Comparison of ENCODE assay signal across 22 cellular contexts in genomic region chrX:136198678-136199243, GRCh38. TPM values are rescaled to one million over a fixed set of nuclear protein-coding genes. Genes with fewer than 3 reads are reported as not detected.
DNase-seq lines count a peak whose midpoint lies in the region; ATAC-seq and TF ChIP-seq lines count a peak whose summit lies in the region.
"Had no signal": no experiment of that assay in that cellular context is flagged by ENCODE, and none has a peak within 500 bp of the region (broad histone marks: within the 10 kb centered on the region; RNA-seq: fewer than 3 reads in every experiment).

No MANE protein-coding gene starts in this region.

- H3K4me1 ChIP-seq in heart left ventricle, result peaks cover 0 to 72% (median 22%) of the 10 kb centered on the region in 12 donors
- peaks cover 36 to 64% (median 53%) of the 10 kb centered on the region in 4 donors for H3K4me1 ChIP-seq in esophagus muscularis mucosa
- peaks cover 32% of the 10 kb centered on the region for H3K4me1 ChIP-seq in osteoblast (ENCODE audit: insufficient read depth, low read length)
- H3K4me1 ChIP-seq in transverse colon, result peaks cover 6 to 40% (median 7%) of the 10 kb centered on the region in 4 donors
- H3K4me1 ChIP-seq in breast epithelium, result no peaks in the 10 kb centered on the region
- H3K4me1 ChIP-seq: body of pancreas, colonic mucosa had no signal

- TF ChIP-seq EP300 in esophagus muscularis mucosa (IDR thresholded peaks at IDR 0.05) (no peak), transverse colon (IDR thresholded peaks at IDR 0.05; ENCODE audit: low read depth) (no peak)

- H4K20me1 ChIP-seq in osteoblast (ENCODE audit: insufficient read depth, low read length), result no peaks in the 10 kb centered on the region

- DNase-seq in heart left ventricle (no peak), Right ventricle myocardium superior (no peak), esophagus muscularis mucosa (ENCODE audit: extremely low spot score) (no peak), osteoblast (ENCODE audit: insufficient read length, low spot score, missing footprints) (no peak), transverse colon (no peak), NCI-H187 (lab: John Stamatoyannopoulos, UW) (no peak), MV-4-11 (lab: John Stamatoyannopoulos, UW) (no peak), breast epithelium (ENCODE audit: low spot score in 2 of 2) (no peak)
- DNase-seq: 8988T; activated CD8-positive, alpha-beta memory T cell treated with anti-CD3 and anti-CD28 coated beads, Interleukin-2, amount 50 U/mL, for 4 hours; activated naive CD8-positive, alpha-beta T cell treated with anti-CD3 and anti-CD28 coated beads, Interleukin-2, amount 10 ng/mL, durations not matched to agents 7 days and 5 days; body of pancreas; colonic mucosa; kidney; natural killer cell; NCI-H2029; NCI-H345; Peyer's patch; SK-N-SH; stimulated activated CD4-positive, alpha-beta T cell treated with anti-CD3 and anti-CD28 coated beads, Interleukin-4, amount 100 ng/mL, for 4 hours; stimulated activated naive CD8-positive, alpha-beta T cell treated with anti-CD3 and anti-CD28 coated beads, Interleukin-15, amount 100 ng/mL, for 72 hours had no signal

- H3K27me3 ChIP-seq in heart left ventricle, result peaks cover 0 to 16% (median 0%) of the 10 kb centered on the region in 9 donors
- no peaks in the 10 kb centered on the region for H3K27me3 ChIP-seq in esophagus muscularis mucosa
- no peaks in the 10 kb centered on the region for H3K27me3 ChIP-seq in osteoblast (ENCODE audit: insufficient read depth, low read length)
- H3K27me3 ChIP-seq in transverse colon, result no peaks in the 10 kb centered on the region
- peaks cover 0 to 34% of the 10 kb centered on the region in 2 donors for H3K27me3 ChIP-seq in breast epithelium
- H3K27me3 ChIP-seq: body of pancreas, colonic mucosa, Peyer's patch had no signal

- in situ Hi-C loops in transverse colon (cut with MboI; ENCODE audit: low pct_ligation_motif_present in 1 of 4, low pct_unique_long_range_greater_than_20kb in 1 of 4, low sequenced_read_pairs in 3 of 4), result no loop called here

- H2AFZ ChIP-seq in osteoblast (ENCODE audit: low read length), result no peak overlapping the region

- H3K9me3 ChIP-seq in heart left ventricle (no peaks in the 10 kb centered on the region), esophagus muscularis mucosa (no peaks in the 10 kb centered on the region), osteoblast (ENCODE audit: low read depth, low read length) (no peaks in the 10 kb centered on the region), transverse colon (no peaks in the 10 kb centered on the region), breast epithelium (no peaks in the 10 kb centered on the region)
- H3K9me3 ChIP-seq: body of pancreas, colonic mucosa, Peyer's patch, SK-N-SH had no signal

- TF ChIP-seq CTCF in heart left ventricle (IDR thresholded peaks at IDR 0.05) (no peak), esophagus muscularis mucosa (IDR thresholded peaks at IDR 0.05) (no peak), osteoblast (IDR thresholded peaks at IDR 0.05; ENCODE audit: extremely low read depth, low read depth, low read length) (no peak), transverse colon (IDR thresholded peaks at IDR 0.05) (no peak), breast epithelium (IDR thresholded peaks at IDR 0.05) (no peak)

- TF ChIP-seq POLR2A in heart left ventricle (IDR thresholded peaks at IDR 0.05) (no peak), esophagus muscularis mucosa (IDR thresholded peaks at IDR 0.05; ENCODE audit: low read depth) (no peak), transverse colon (IDR thresholded peaks at IDR 0.05) (no peak), breast epithelium (IDR thresholded peaks at IDR 0.05) (no peak)

- peak overlapping the region; percentile 63 for H3K4me2 ChIP-seq in osteoblast (ENCODE audit: insufficient read depth, low read length)
- H3K4me2 ChIP-seq: SK-N-SH, smooth muscle cell had no signal

- WGBS in heart left ventricle, 4 donors, result 62 to 77% (median 65%) methylated on average over 6 of the region's 6 CpGs
- WGBS in esophagus muscularis mucosa, result 62% methylated on average over 6 of the region's 6 CpGs
- WGBS in transverse colon (ENCODE audit: low coverage in 1 of 2), 2 donors, result 71 to 86% methylated on average over 1 to 6 of the region's 6 CpGs

- ATAC-seq in heart left ventricle (no peak), Right ventricle myocardium superior (ENCODE audit: poor library complexity) (no peak)
- ATAC-seq: body of pancreas; natural killer cell; stimulated activated naive CD8-positive, alpha-beta T cell treated with anti-CD3 and anti-CD28 coated beads, Interleukin-15, amount 100 ng/mL, for 72 hours had no signal

- H3K79me2 ChIP-seq in osteoblast (ENCODE audit: insufficient read depth, low read length), result no peaks in the 10 kb centered on the region

- peak overlapping the region; percentile 67 to 93 (median 86) for H3K27ac ChIP-seq in heart left ventricle
- H3K27ac ChIP-seq in esophagus muscularis mucosa (replicated peaks in 1 of 4), result peak overlapping the region; percentile 86 to 99 (median 96)
- peak overlapping the region; percentile 68 for H3K27ac ChIP-seq in osteoblast (ENCODE audit: low read depth, low read length)
- H3K27ac ChIP-seq in transverse colon, result peak overlapping the region; percentile 77 to 82 (median 80)
- no peak overlapping the region for H3K27ac ChIP-seq in breast epithelium
- H3K27ac ChIP-seq: body of pancreas, colonic mucosa had no signal

- no peaks in the 10 kb centered on the region for H3K36me3 ChIP-seq in heart left ventricle
- H3K36me3 ChIP-seq in esophagus muscularis mucosa, result no peaks in the 10 kb centered on the region
- no peaks in the 10 kb centered on the region for H3K36me3 ChIP-seq in osteoblast (ENCODE audit: insufficient read depth, low read length)
- no peaks in the 10 kb centered on the region for H3K36me3 ChIP-seq in transverse colon
- no peaks in the 10 kb centered on the region for H3K36me3 ChIP-seq in breast epithelium
- H3K36me3 ChIP-seq: colonic mucosa, Peyer's patch had no signal

- intact Hi-C loops in heart left ventricle (cut with DNase I), result loop anchor here in 1 of 10 donors (10.0 kb wide), 1 partner anchor 674 kb away; the partner anchor contains the start of gene INTS6L
- intact Hi-C loops in Right ventricle myocardium superior (cut with DNase I), result no loop called here
- intact Hi-C loops in esophagus muscularis mucosa (cut with DNase I), result no loop called here
- intact Hi-C loops in transverse colon (cut with DNase I; ENCODE audit: low total_unique reads), result no loop called here
- intact Hi-C loops in breast epithelium (cut with DNase I; ENCODE audit: low total_unique reads), result no loop called here

- H3K4me3 ChIP-seq in heart left ventricle (peak overlapping the region in 11 of 12 donors; percentile 5 to 56 (median 47)), esophagus muscularis mucosa (peak overlapping the region; percentile 44 to 55 (median 52)), osteoblast (ENCODE audit: insufficient read depth, low read length) (peak overlapping the region; percentile 56), transverse colon (peak overlapping the region in 1 of 4 donors; percentile 11), breast epithelium (no peak overlapping the region)
- H3K4me3 ChIP-seq: body of pancreas, colonic mucosa, Peyer's patch, smooth muscle cell had no signal

RNA-seq across cellular contexts. Expression of gene FHL1, which starts 51.4 kb away (rescaled TPM):
- total RNA-seq in heart left ventricle (1,000 to 10,000 TPM; 1,446 to 4,800 (median 2,127) TPM), Right ventricle myocardium superior (808 TPM), esophagus muscularis mucosa (1,000 to 10,000 TPM; 2,189 to 3,092 (median 2,823) TPM), osteoblast (51.8 and 68.7 TPM in 2 replicates), transverse colon (100 to 1,000 TPM; 139 to 617 (median 162) TPM), breast epithelium (1,000 to 10,000 TPM in 1 of 3 donors, 100 to 1,000 TPM in 2; 299 to 1,250 (median 654) TPM)
- polyA plus RNA-seq in heart left ventricle, result 1,000 to 10,000 TPM; 1,119 to 4,064 TPM

RNA-seq across cellular contexts. Expression of gene MAP7D3, which starts 52.4 kb away (rescaled TPM):
- total RNA-seq in heart left ventricle, result 10 to 100 TPM in 8 of 9 donors, 1 to 10 TPM in 1; 8.2 to 18.4 (median 13.2) TPM
- 10 to 100 TPM; 10.3 to 12.4 TPM for polyA plus RNA-seq in heart left ventricle
- total RNA-seq in Right ventricle myocardium superior, result 11.4 TPM
- 10 to 100 TPM; 14.5 to 21.2 (median 17.1) TPM for total RNA-seq in esophagus muscularis mucosa
- total RNA-seq in osteoblast, result 19.2 and 23.6 TPM in 2 replicates
- total RNA-seq in transverse colon, result 10 to 100 TPM in 1 of 4 donors, 1 to 10 TPM in 3; 2.2 to 10.9 (median 5.2) TPM
- 10 to 100 TPM; 10.5 to 48.5 (median 19.3) TPM for total RNA-seq in breast epithelium

Comparison
In these comparisons a context has a peak if more than half of its experiments do, and no peak if none do; other contexts are left out.
1. H3K27ac ChIP-seq: peak in heart left ventricle (12 of 12), esophagus muscularis mucosa (4 of 4), osteoblast (single experiment) and transverse colon (4 of 4); none in breast epithelium (0 of 2).
2. H3K4me3 ChIP-seq: peak in heart left ventricle (11 of 12), esophagus muscularis mucosa (4 of 4) and osteoblast (single experiment); none in breast epithelium (0 of 3).